ENCODE assay signal across 12 cellular contexts in the genomic region with DNA sequence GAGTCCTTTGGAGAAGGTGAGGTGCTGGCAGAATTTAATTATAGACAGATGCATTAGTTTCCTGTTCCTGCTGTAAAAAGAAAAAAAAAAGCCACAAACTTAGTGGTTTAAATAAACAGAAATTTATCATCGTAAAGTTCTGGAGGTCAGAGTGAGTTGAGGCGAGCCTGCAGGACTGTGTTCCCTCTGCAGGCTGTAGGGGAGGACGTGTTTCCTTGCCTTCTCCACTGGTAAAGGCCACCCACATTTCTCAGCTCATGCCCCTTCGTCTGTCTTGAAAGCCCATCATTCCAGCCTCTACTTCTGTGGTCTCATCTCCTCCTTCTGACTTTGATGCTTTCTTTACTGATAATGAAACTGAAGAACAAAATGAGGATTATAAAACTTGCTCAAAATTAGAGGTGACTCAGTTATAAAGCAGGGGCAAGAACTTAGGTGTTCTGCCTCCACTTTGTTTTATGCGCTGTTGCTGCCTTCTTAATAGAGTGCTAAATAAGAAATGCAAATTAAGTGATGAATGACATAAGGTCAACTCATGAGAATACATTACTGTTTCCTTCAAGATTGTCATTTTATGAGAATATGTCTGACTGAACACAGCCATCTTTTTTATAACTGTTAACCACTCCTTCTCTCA.
DNase-seq lines count a peak whose midpoint lies in the region; ATAC-seq, FAIRE-seq and TF ChIP-seq lines count a peak whose summit lies in the region.
"Had no signal": no experiment of that assay in that cellular context is flagged by ENCODE, and none has a peak within 500 bp of the region (broad histone marks: within the 10 kb centered on the region; RNA-seq: fewer than 3 reads in every experiment).

No MANE protein-coding gene starts in this region.

- no peak overlapping the region for H2AFZ ChIP-seq in SK-N-SH (ENCODE audit: low read depth)
- no peak overlapping the region for H2AFZ ChIP-seq in OCI-LY1 (ENCODE audit: low read length)
- H2AFZ ChIP-seq in astrocyte (ENCODE audit: low read depth, low read length) = no peak overlapping the region
- no peak overlapping the region for H2AFZ ChIP-seq in smooth muscle cell (ENCODE audit: low read depth)

- H4K20me1 ChIP-seq in SK-N-SH (ENCODE audit: insufficient read depth) (no peaks in the 10 kb centered on the region), OCI-LY1 (ENCODE audit: insufficient read depth, low read length) (no peaks in the 10 kb centered on the region), astrocyte (ENCODE audit: insufficient read depth, low read length) (no peaks in the 10 kb centered on the region), smooth muscle cell (ENCODE audit: low read depth) (no peaks in the 10 kb centered on the region)

- H3K27me3 Mint-ChIP-seq in astrocyte (ENCODE audit: low read depth, unreplicated experiment) = no peaks in the 10 kb centered on the region

- H3K9me2 ChIP-seq in SK-N-SH = no peaks in the 10 kb centered on the region
- H3K9me2 ChIP-seq in OCI-LY1 (ENCODE audit: low read depth, low read length) = no peaks in the 10 kb centered on the region

- POLR2A ChIA-PET in SK-N-SH (lab: Yijun Ruan, JAX) = no interaction called here

- H3K27me3 ChIP-seq in SK-N-SH (ENCODE audit: insufficient read depth) = no peaks in the 10 kb centered on the region
- H3K27me3 ChIP-seq in OCI-LY1 (ENCODE audit: insufficient read depth, low read length) = no peaks in the 10 kb centered on the region
- no peaks in the 10 kb centered on the region for H3K27me3 ChIP-seq in astrocyte (ENCODE audit: insufficient read depth, low read length)
- H3K27me3 ChIP-seq in smooth muscle cell (ENCODE audit: low read depth) = no peaks in the 10 kb centered on the region

- H3K4me1 Mint-ChIP-seq in astrocyte (ENCODE audit: low read depth, unreplicated experiment) = no peaks in the 10 kb centered on the region

- TF ChIP-seq EP300 in SK-N-SH (IDR thresholded peaks at IDR 0.05; ENCODE audit: borderline replicate concordance in 1 of 2, low read depth in 1 of 2, low read length in 1 of 2) = no peak

- H3K36me3 ChIP-seq in SK-N-SH (replicated peaks in 1 of 2; ENCODE audit: control insufficient read depth in 1 of 2, insufficient read depth in 2 of 2, low read length in 1 of 2) (peaks cover 2 to 7% of the 10 kb centered on the region in 2 experiments), OCI-LY1 (ENCODE audit: insufficient read depth, low read length) (peaks cover 9% of the 10 kb centered on the region; the same call in 1 of the 2 replicates), astrocyte (ENCODE audit: insufficient read depth, low read length) (no peaks in the 10 kb centered on the region), smooth muscle cell (ENCODE audit: low read depth) (peaks cover 2% of the 10 kb centered on the region)

- no peak overlapping the region for H3K4me3 ChIP-seq in SK-N-SH (ENCODE audit: low read depth in 2 of 2, low read length in 1 of 2)
- no peak overlapping the region for H3K4me3 ChIP-seq in OCI-LY1 (ENCODE audit: low read depth, low read length, poor library complexity, severe bottlenecking)
- no peak overlapping the region for H3K4me3 ChIP-seq in astrocyte (ENCODE audit: insufficient read depth, low read depth, low read length)
- H3K4me3 ChIP-seq in smooth muscle cell = no peak overlapping the region

- H3K9ac ChIP-seq in SK-N-SH (no peak overlapping the region), OCI-LY1 (ENCODE audit: low read length) (no peak overlapping the region), astrocyte (ENCODE audit: low read length) (no peak overlapping the region), smooth muscle cell (ENCODE audit: low read depth) (no peak overlapping the region)

- H3K27ac ChIP-seq in SK-N-SH (ENCODE audit: low read depth in 2 of 2, low read length in 1 of 2) (no peak overlapping the region), OCI-LY1 (ENCODE audit: low read depth, low read length, poor library complexity, severe bottlenecking) (peak overlapping the region; percentile 63), astrocyte (ENCODE audit: low read depth, low read length) (no peak overlapping the region), smooth muscle cell (ENCODE audit: low read depth) (peak overlapping the region; percentile 7)
- H3K27ac ChIP-seq: epithelial cell of prostate had no signal

- no peak overlapping the region for H3K27ac Mint-ChIP-seq in astrocyte (ENCODE audit: unreplicated experiment)

- H3K79me2 ChIP-seq in SK-N-SH (ENCODE audit: insufficient read depth) (no peaks in the 10 kb centered on the region), OCI-LY1 (ENCODE audit: insufficient read depth, low read length) (no peaks in the 10 kb centered on the region), astrocyte (ENCODE audit: insufficient read depth, low read length) (no peaks in the 10 kb centered on the region), smooth muscle cell (ENCODE audit: low read depth) (peaks cover 18% of the 10 kb centered on the region)

- intact Hi-C loops in cardiac septum (cut with DNase I) = no loop called here

- H3F3A ChIP-seq in SK-N-SH (replicated peaks; ENCODE audit: insufficient read depth) (peaks cover 31% of the 10 kb centered on the region), OCI-LY1 (ENCODE audit: insufficient read depth, low read length) (no peaks in the 10 kb centered on the region), smooth muscle cell (ENCODE audit: low read depth) (peaks cover 4% of the 10 kb centered on the region)

- H3K4me3 Mint-ChIP-seq in astrocyte (ENCODE audit: unreplicated experiment) = no peak overlapping the region

- TF ChIP-seq RAD21 in SK-N-SH (IDR thresholded peaks at IDR 0.05; ENCODE audit: low read length) = no peak

- peaks cover 0 to 36% of the 10 kb centered on the region in 2 experiments; a peak in 3 of 4 replicates for H3K4me1 ChIP-seq in SK-N-SH (ENCODE audit: control insufficient read depth in 1 of 2, insufficient read depth in 2 of 2, low read depth in 1 of 2, low read length in 1 of 2)
- peaks cover 60% of the 10 kb centered on the region for H3K4me1 ChIP-seq in OCI-LY1 (ENCODE audit: insufficient read depth, low read length, severe bottlenecking)
- H3K4me1 ChIP-seq in astrocyte (ENCODE audit: insufficient read depth, low read length) = peaks cover 30% of the 10 kb centered on the region
- H3K4me1 ChIP-seq in smooth muscle cell (ENCODE audit: low read depth) = no peaks in the 10 kb centered on the region

- peak; percentile 31; the same call in 2 of the 3 replicates for ATAC-seq in SK-N-SH treated with all-trans-retinoic acid at 6 μM for 48 hours

- 79% methylated on average over 5 of the region's 5 CpGs for WGBS in SK-N-SH (ENCODE audit: low lambda C conversion rate)
- WGBS in smooth muscle cell (ENCODE audit: low lambda C conversion rate) = 37% methylated on average over 5 of the region's 5 CpGs

- no peaks in the 10 kb centered on the region for H3K9me3 Mint-ChIP-seq in astrocyte (ENCODE audit: unreplicated experiment)

- no peaks in the 10 kb centered on the region for H3K36me3 Mint-ChIP-seq in astrocyte (ENCODE audit: low read depth, unreplicated experiment)

- H3K4me2 ChIP-seq in SK-N-SH = no peak overlapping the region
- peak overlapping the region; percentile 28; the same call in 1 of the 2 replicates for H3K4me2 ChIP-seq in OCI-LY1 (ENCODE audit: low read length)
- peak overlapping the region; percentile 50 for H3K4me2 ChIP-seq in astrocyte (ENCODE audit: low read length)
- peak overlapping the region; percentile 55 for H3K4me2 ChIP-seq in smooth muscle cell

- FAIRE-seq in astrocyte (lab: Jason Lieb, UNC) (no peak), D721Med (lab: Jason Lieb, UNC) (no peak)

- TF ChIP-seq CTCF in SK-N-SH (IDR thresholded peaks at IDR 0.05) (no peak), OCI-LY1 (IDR thresholded peaks at IDR 0.05; ENCODE audit: low read length) (no peak), astrocyte (IDR thresholded peaks at IDR 0.05; ENCODE audit: insufficient read depth, low read depth, low read length) (no peak), smooth muscle cell (IDR thresholded peaks at IDR 0.05; ENCODE audit: borderline replicate concordance, insufficient read depth, poor library complexity, severe bottlenecking) (no peak), D721Med (IDR thresholded peaks at IDR 0.05; ENCODE audit: insufficient read depth, missing control alignments) (no peak)

- H3K9me3 ChIP-seq in SK-N-SH (no peaks in the 10 kb centered on the region), OCI-LY1 (ENCODE audit: low read length) (no peaks in the 10 kb centered on the region), astrocyte (ENCODE audit: insufficient read depth, low read depth, low read length) (no peaks in the 10 kb centered on the region), smooth muscle cell (replicated peaks; ENCODE audit: low read depth) (no peaks in the 10 kb centered on the region)

- DNase-seq in SK-N-SH = no peak
- peak; percentile 62 for DNase-seq in astrocyte (ENCODE audit: low read depth)
- no peak for DNase-seq in smooth muscle cell (lab: John Stamatoyannopoulos, UW; ENCODE audit: unreplicated experiment)
- no peak for DNase-seq in cardiac septum (ENCODE audit: low spot score)
- no peak for DNase-seq in SHP77 (lab: John Stamatoyannopoulos, UW)
- no peak for DNase-seq in D721Med (ENCODE audit: insufficient read length, low spot score)
- DNase-seq: kidney glomerular epithelial cell, NCI-H446 treated with DMSO at 0.1 percent for 48 hours, posterior cingulate gyrus had no signal

- CTCF ChIA-PET in SK-N-SH (lab: Yijun Ruan, JAX) = interaction anchor here (0.9 kb wide), 1 partner anchor 26 kb away, joined by 3 read pairs; no protein-coding TSS in a partner anchor

TF ChIP-seq in SK-N-SH treated with all-trans-retinoic acid at 6 μM for 48 hours, 23 proteins besides CTCF, POLR2A, EP300 and RAD21 (continues in another document):
- TF ChIP-seq OSR1 (CRISPR knock-in tag; IDR thresholded peaks at IDR 0.05) (no peak), ZFP30 (CRISPR knock-in tag; IDR thresholded peaks at IDR 0.05) (no peak), ZNF565 (CRISPR knock-in tag; conservative IDR thresholded peaks at IDR 0.05; ENCODE audit: low read depth) (no peak)

TF ChIP-seq in SK-N-SH, 30 proteins besides CTCF, POLR2A, EP300 and RAD21 (continues in another document):
- no peak for TF ChIP-seq MEF2A (IDR thresholded peaks at IDR 0.05; ENCODE audit: borderline replicate concordance, low read depth)
- TF ChIP-seq, protein P1, sequence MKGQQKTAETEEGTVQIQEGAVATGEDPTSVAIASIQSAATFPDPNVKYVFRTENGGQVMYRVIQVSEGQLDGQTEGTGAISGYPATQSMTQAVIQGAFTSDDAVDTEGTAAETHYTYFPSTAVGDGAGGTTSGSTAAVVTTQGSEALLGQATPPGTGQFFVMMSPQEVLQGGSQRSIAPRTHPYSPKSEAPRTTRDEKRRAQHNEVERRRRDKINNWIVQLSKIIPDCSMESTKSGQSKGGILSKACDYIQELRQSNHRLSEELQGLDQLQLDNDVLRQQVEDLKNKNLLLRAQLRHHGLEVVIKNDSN (IDR thresholded peaks at IDR 0.05; ENCODE audit: borderline replicate concordance, low read depth) = no peak

Comparison
In these comparisons a context has a peak if more than half of its experiments do, and no peak if none do; other contexts are left out.
1. H3K27ac ChIP-seq: peak in OCI-LY1 (single experiment) and smooth muscle cell (single experiment); none in SK-N-SH (0 of 2) and astrocyte (single experiment).